In genomic region chr2:240136671-240137292, GRCh38 we compare ENCODE assay signal across 8 cellular contexts. TPM values are rescaled to one million over a fixed set of nuclear protein-coding genes. Genes with fewer than 3 reads are reported as not detected.
DNase-seq lines count a peak whose midpoint lies in the region; ATAC-seq and TF ChIP-seq lines count a peak whose summit lies in the region.

No MANE protein-coding gene starts in this region.

- H3K9me3 Mint-ChIP-seq in activated CD4-positive, alpha-beta T cell treated with anti-CD3 and anti-CD28 coated beads, Interleukin-2, amount 10 ng/mL, durations not matched to agents 24 days and 14 days, result no peaks in the 10 kb centered on the region
- no peaks in the 10 kb centered on the region for H3K9me3 Mint-ChIP-seq in progenitor cell of endocrine pancreas (ENCODE audit: low read depth)

- H3K27me3 Mint-ChIP-seq in activated CD4-positive, alpha-beta T cell treated with anti-CD3 and anti-CD28 coated beads, Interleukin-2, amount 10 ng/mL, durations not matched to agents 24 days and 14 days, result no peaks in the 10 kb centered on the region
- H3K27me3 Mint-ChIP-seq in progenitor cell of endocrine pancreas, result peaks cover 28% of the 10 kb centered on the region

- TF ChIP-seq CTCF in GM12865 (IDR thresholded peaks at IDR 0.05; ENCODE audit: insufficient read depth, low read depth, low read length, missing control alignments) (no peak), fibroblast of villous mesenchyme (IDR thresholded peaks at IDR 0.05; ENCODE audit: insufficient read depth, low read depth, low read length) (no peak), progenitor cell of endocrine pancreas (IDR thresholded peaks at IDR 0.05; ENCODE audit: unreplicated experiment) (no peak)

- intact Hi-C loops in activated CD4-positive, alpha-beta T cell treated with anti-CD3 and anti-CD28 coated beads, Interleukin-2, amount 10 ng/mL, durations not matched to agents 24 days and 14 days (cut with micrococcal nuclease), result loop anchor here (1.0 to 10.0 kb wide), 2 partner anchors 111 to 428 kb away; partner anchors contain the start of genes DUSP28, NDUFA10 and RNPEPL1

- H3K36me3 Mint-ChIP-seq in activated CD4-positive, alpha-beta T cell treated with anti-CD3 and anti-CD28 coated beads, Interleukin-2, amount 10 ng/mL, durations not matched to agents 24 days and 14 days (ENCODE audit: low read depth), result peaks cover 15% of the 10 kb centered on the region
- H3K36me3 Mint-ChIP-seq in progenitor cell of endocrine pancreas (ENCODE audit: insufficient read depth), result peaks cover 4% of the 10 kb centered on the region

- DNase-seq in GM12865 (ENCODE audit: low read depth) (no peak), fibroblast of villous mesenchyme (ENCODE audit: low read depth) (no peak), progenitor cell of endocrine pancreas (ENCODE audit: low spot score, unreplicated experiment) (no peak), GOT3 (lab: John Stamatoyannopoulos, UW) (no peak), hippocampal formation (lab: John Stamatoyannopoulos, UW) (no peak), nucleus accumbens (lab: John Stamatoyannopoulos, UW) (no peak)
- DNase-seq in activated CD4-positive, alpha-beta T cell treated with anti-CD3 and anti-CD28 coated beads, Interleukin-2, amount 10 ng/mL, durations not matched to agents 24 days and 14 days, result no peak

- H3K27ac Mint-ChIP-seq in activated CD4-positive, alpha-beta T cell treated with anti-CD3 and anti-CD28 coated beads, Interleukin-2, amount 10 ng/mL, durations not matched to agents 24 days and 14 days, result peak overlapping the region; percentile 85
- H3K27ac Mint-ChIP-seq in progenitor cell of endocrine pancreas, result peak overlapping the region; percentile 37

- H3K4me1 Mint-ChIP-seq in activated CD4-positive, alpha-beta T cell treated with anti-CD3 and anti-CD28 coated beads, Interleukin-2, amount 10 ng/mL, durations not matched to agents 24 days and 14 days, result peaks cover 21% of the 10 kb centered on the region
- peaks cover 11% of the 10 kb centered on the region for H3K4me1 Mint-ChIP-seq in progenitor cell of endocrine pancreas (ENCODE audit: low read depth)

- peak; percentile 25 for ATAC-seq in HG02678 (IDR thresholded peaks at IDR 0.05; ENCODE audit: unreplicated experiment)

- H3K4me3 ChIP-seq in GM12865 (ENCODE audit: low read depth, low read length), result peak overlapping the region; percentile 84
- peak overlapping the region; percentile 83 for H3K4me3 ChIP-seq in fibroblast of villous mesenchyme (ENCODE audit: low read depth, low read length)

- peak overlapping the region; percentile 94 for H3K4me3 Mint-ChIP-seq in activated CD4-positive, alpha-beta T cell treated with anti-CD3 and anti-CD28 coated beads, Interleukin-2, amount 10 ng/mL, durations not matched to agents 24 days and 14 days
- peak overlapping the region; percentile 82 for H3K4me3 Mint-ChIP-seq in progenitor cell of endocrine pancreas (ENCODE audit: low read depth)

RNA-seq across cellular contexts. Expression of gene COPS9, which starts 0.7 kb away (rescaled TPM):
- total RNA-seq in activated CD4-positive, alpha-beta T cell treated with anti-CD3 and anti-CD28 coated beads, Interleukin-2, amount 10 ng/mL, durations not matched to agents 24 days and 14 days, result 132 and 135 TPM in 2 replicates
- total RNA-seq in fibroblast of villous mesenchyme (102 and 114 TPM in 2 replicates), progenitor cell of endocrine pancreas (115 and 128 TPM in 2 replicates)

RNA-seq across cellular contexts. Expression of gene OTOS, which starts 3.7 kb away (rescaled TPM):
- not detected in 2 replicates for total RNA-seq in activated CD4-positive, alpha-beta T cell treated with anti-CD3 and anti-CD28 coated beads, Interleukin-2, amount 10 ng/mL, durations not matched to agents 24 days and 14 days
- total RNA-seq in fibroblast of villous mesenchyme (not detected in 2 replicates), progenitor cell of endocrine pancreas (not detected in 2 replicates)
